8 cellular contexts compared by ENCODE assay signal in genomic region chr18:9447334-9447733, GRCh38.
"Had no signal": no experiment of that assay in that cellular context is flagged by ENCODE, and none has a peak within 500 bp of the region (broad histone marks: within the 10 kb centered on the region; RNA-seq: fewer than 3 reads in every experiment).

No MANE protein-coding gene starts in this region.

- H3K4me1 Mint-ChIP-seq: IgD-negative memory B cell had no signal

- DNase-seq: GM23248, GOT3, H7, KG1 had no signal

- ATAC-seq: HCT116 had no signal

- H3K4me3 ChIP-seq: GM23248, HAP-1 had no signal

- H3K4me1 ChIP-seq: HAP-1 had no signal

- H3K4me3 Mint-ChIP-seq: IgD-negative memory B cell had no signal

- H3K9ac ChIP-seq: GM23248 had no signal

- H3K27ac ChIP-seq: GM23248 had no signal

- H2AFZ ChIP-seq: GM23248 had no signal

- H3K36me3 ChIP-seq: HAP-1 had no signal

- FAIRE-seq: HTR-8/SVneo had no signal
